In genomic region chr18:58481321-58482180, GRCh38 we compare ENCODE assay signal across 1 cellular context.
TF ChIP-seq lines count a peak whose summit lies in the region.

No MANE protein-coding gene starts in this region.

TF ChIP-seq in H1, 55 proteins besides CTCF, POLR2A, EP300 and RAD21:
- TF ChIP-seq ATF2 (IDR thresholded peaks at IDR 0.05; ENCODE audit: low read length) (no peak), SIX5 (IDR thresholded peaks at IDR 0.05; ENCODE audit: low read depth, low read length) (no peak), SAP30 (IDR thresholded peaks at IDR 0.05; ENCODE audit: insufficient read depth, insufficient replicate concordance, low read length) (no peak), SP2 (IDR thresholded peaks at IDR 0.05; ENCODE audit: low read length) (no peak)
